Comparison of ENCODE assay signal across 14 cellular contexts in genomic region chrX:12958059-12958458, GRCh38. TPM values are rescaled to one million over a fixed set of nuclear protein-coding genes. Genes with fewer than 3 reads are reported as not detected.
A peak's percentile ranks its signal among the peaks of the same experiment; 100 is the strongest.
DNase-seq lines count a peak whose midpoint lies in the region; ATAC-seq and TF ChIP-seq lines count a peak whose summit lies in the region.
"Had no signal": no experiment of that assay in that cellular context is flagged by ENCODE, and none has a peak within 500 bp of the region (broad histone marks: within the 10 kb centered on the region; RNA-seq: fewer than 3 reads in every experiment).

No MANE protein-coding gene starts in this region.

- H3K27me3 ChIP-seq in upper lobe of left lung (no peaks in the 10 kb centered on the region), gastrocnemius medialis (no peaks in the 10 kb centered on the region)
- H3K27me3 ChIP-seq: adrenal gland, vagina had no signal

- TF ChIP-seq CTCF in upper lobe of left lung (IDR thresholded peaks at IDR 0.05) (no peak), gastrocnemius medialis (IDR thresholded peaks at IDR 0.05 in 4 of 5, conservative IDR thresholded peaks at IDR 0.05 in 1 of 5) (no peak)

- H3K27ac Mint-ChIP-seq in activated naive CD4-positive, alpha-beta T cell treated with anti-CD3 and anti-CD28 coated beads, Interleukin-2, amount 50 U/mL, for 24 hours = peak overlapping the region; percentile 95
- H3K27ac Mint-ChIP-seq in dendritic cell treated with granulocyte-macrophage colony-stimulating factor and Interleukin-4, amounts not matched to agents 40 ng/mL and 50 ng/mL, for 4 days = peak overlapping the region; percentile 89

- H3K36me3 Mint-ChIP-seq in activated naive CD4-positive, alpha-beta T cell treated with anti-CD3 and anti-CD28 coated beads, Interleukin-2, amount 50 U/mL, for 24 hours = no peaks in the 10 kb centered on the region
- no peaks in the 10 kb centered on the region for H3K36me3 Mint-ChIP-seq in dendritic cell treated with granulocyte-macrophage colony-stimulating factor and Interleukin-4, amounts not matched to agents 40 ng/mL and 50 ng/mL, for 4 days (ENCODE audit: low read depth)

- WGBS in upper lobe of left lung, 2 donors = 50 to 67% methylated on average over 4 to 5 of the region's 5 CpGs

- intact Hi-C loops in dendritic cell treated with granulocyte-macrophage colony-stimulating factor and Interleukin-4, amounts not matched to agents 40 ng/mL and 50 ng/mL, for 4 days (cut with micrococcal nuclease) = no loop called here
- intact Hi-C loops in gastrocnemius medialis (cut with DNase I; ENCODE audit: low total_unique reads) = loop anchor here (10.0 kb wide), 1 partner anchor 697 kb away; the partner anchor contains the start of gene TCEANC

- peak overlapping the region; percentile 83 to 92 (median 88) for H3K27ac ChIP-seq in upper lobe of left lung
- peak overlapping the region in 1 of 4 donors; percentile 77 for H3K27ac ChIP-seq in gastrocnemius medialis

- H3K4me3 Mint-ChIP-seq in activated naive CD4-positive, alpha-beta T cell treated with anti-CD3 and anti-CD28 coated beads, Interleukin-2, amount 50 U/mL, for 24 hours = peak overlapping the region; percentile 74
- no peak overlapping the region for H3K4me3 Mint-ChIP-seq in dendritic cell treated with granulocyte-macrophage colony-stimulating factor and Interleukin-4, amounts not matched to agents 40 ng/mL and 50 ng/mL, for 4 days

- H3K36me3 ChIP-seq in upper lobe of left lung (no peaks in the 10 kb centered on the region), gastrocnemius medialis (no peaks in the 10 kb centered on the region)
- H3K36me3 ChIP-seq: adrenal gland, vagina had no signal

- ATAC-seq in upper lobe of left lung (ENCODE audit: low FRiP score in 2 of 2) = no peak
- ATAC-seq in gastrocnemius medialis = no peak
- ATAC-seq: left colon had no signal

- H3K4me1 Mint-ChIP-seq in activated naive CD4-positive, alpha-beta T cell treated with anti-CD3 and anti-CD28 coated beads, Interleukin-2, amount 50 U/mL, for 24 hours = peaks cover 74% of the 10 kb centered on the region
- H3K4me1 Mint-ChIP-seq in dendritic cell treated with granulocyte-macrophage colony-stimulating factor and Interleukin-4, amounts not matched to agents 40 ng/mL and 50 ng/mL, for 4 days (ENCODE audit: low read depth) = peaks cover 50% of the 10 kb centered on the region

- H3K4me1 ChIP-seq in upper lobe of left lung (peaks cover 10 to 41% (median 24%) of the 10 kb centered on the region in 4 donors), gastrocnemius medialis (no peaks in the 10 kb centered on the region)

- in situ Hi-C loops in gastrocnemius medialis (cut with MboI; ENCODE audit: low sequenced_read_pairs in 4 of 4) = loop anchor here (10.0 to 25.0 kb wide), 2 partner anchors 527 to 529 kb away; no protein-coding TSS in a partner anchor

- TF ChIP-seq EP300 in upper lobe of left lung (IDR thresholded peaks at IDR 0.05) = no peak

- no peak for DNase-seq in activated naive CD4-positive, alpha-beta T cell treated with Interleukin-2 at 50 U/mL for 16 hours
- DNase-seq in OCI-M1 (lab: John Stamatoyannopoulos, UW) = peak; percentile 14
- no peak for DNase-seq in upper lobe of left lung
- DNase-seq in gastrocnemius medialis = no peak
- no peak for DNase-seq in GM19240 (ENCODE audit: insufficient read length, low spot score)
- DNase-seq in Kasumi-1 (lab: John Stamatoyannopoulos, UW) = no peak
- DNase-seq: adrenal gland, left colon, MV-4-11, NCI-H446 treated with DMSO at 0.1 percent for 48 hours, small intestine had no signal

- no peaks in the 10 kb centered on the region for H3K9me3 Mint-ChIP-seq in activated naive CD4-positive, alpha-beta T cell treated with anti-CD3 and anti-CD28 coated beads, Interleukin-2, amount 50 U/mL, for 24 hours
- no peaks in the 10 kb centered on the region for H3K9me3 Mint-ChIP-seq in dendritic cell treated with granulocyte-macrophage colony-stimulating factor and Interleukin-4, amounts not matched to agents 40 ng/mL and 50 ng/mL, for 4 days

- H3K27me3 Mint-ChIP-seq in activated naive CD4-positive, alpha-beta T cell treated with anti-CD3 and anti-CD28 coated beads, Interleukin-2, amount 50 U/mL, for 24 hours = no peaks in the 10 kb centered on the region
- no peaks in the 10 kb centered on the region for H3K27me3 Mint-ChIP-seq in dendritic cell treated with granulocyte-macrophage colony-stimulating factor and Interleukin-4, amounts not matched to agents 40 ng/mL and 50 ng/mL, for 4 days

- H3K4me3 ChIP-seq in upper lobe of left lung (no peak overlapping the region), gastrocnemius medialis (no peak overlapping the region)
- H3K4me3 ChIP-seq: adrenal gland, vagina had no signal

- H3K9me3 ChIP-seq in upper lobe of left lung = no peaks in the 10 kb centered on the region
- H3K9me3 ChIP-seq in gastrocnemius medialis = no peaks in the 10 kb centered on the region
- H3K9me3 ChIP-seq: adrenal gland, vagina had no signal

- TF ChIP-seq POLR2A in upper lobe of left lung (IDR thresholded peaks at IDR 0.05) = no peak
- TF ChIP-seq POLR2A in gastrocnemius medialis (IDR thresholded peaks at IDR 0.05) = no peak

RNA-seq across cellular contexts. Expression of gene TMSB4X, which starts 16.9 kb away (rescaled TPM):
- total RNA-seq in upper lobe of left lung (1,000 to 10,000 TPM; 2,646 to 6,090 (median 4,792) TPM), gastrocnemius medialis (100 to 1,000 TPM; 492 to 653 (median 526) TPM)

RNA-seq across cellular contexts. Expression of gene TLR8, which starts 51.6 kb away (rescaled TPM):
- 10 to 100 TPM in 3 of 6 donors, 1 to 10 TPM in 3; 2.3 to 24.5 (median 9.3) TPM for total RNA-seq in upper lobe of left lung
- under 1 TPM; 0.42 to 0.97 (median 0.62) TPM for total RNA-seq in gastrocnemius medialis

Comparison
In these comparisons a context has a peak if more than half of its experiments do, and no peak if none do; other contexts are left out.
1. RNA of gene TMSB4X, which starts 16.9 kb away (total RNA-seq): 2,646 to 6,090 TPM in upper lobe of left lung; 492 to 653 TPM in gastrocnemius medialis; every median in the first group is over 4 times any median in the second.